Comparison of ENCODE assay signal across 8 cellular contexts in genomic region chr6:32128751-32129296, GRCh38. TPM values are rescaled to one million over a fixed set of nuclear protein-coding genes. Genes with fewer than 3 reads are reported as not detected.
A peak's percentile ranks its signal among the peaks of the same experiment; 100 is the strongest.
DNase-seq lines count a peak whose midpoint lies in the region; ATAC-seq and TF ChIP-seq lines count a peak whose summit lies in the region.

No MANE protein-coding gene starts in this region.

- H2AFZ ChIP-seq in HCT116 (ENCODE audit: low read depth, low read length, poor library complexity, severe bottlenecking) = no peak overlapping the region

- no peaks in the 10 kb centered on the region for H3K9me3 Mint-ChIP-seq in activated B cell treated with CpG ODN at 0.5 μM for 24 hours
- H3K9me3 Mint-ChIP-seq in glutamatergic neuron (ENCODE audit: unreplicated experiment) = peaks cover 12% of the 10 kb centered on the region

- no peaks in the 10 kb centered on the region for H3K27me3 ChIP-seq in HCT116 (ENCODE audit: insufficient read depth, low read length)

- ATAC-seq in HCT116 = no peak
- no peak for ATAC-seq in activated B cell treated with CpG ODN at 0.5 μM for 24 hours (ENCODE audit: low read depth)
- no peak for ATAC-seq in GM19023 (IDR thresholded peaks at IDR 0.05; ENCODE audit: unreplicated experiment)
- no peak for ATAC-seq in HG03460 (IDR thresholded peaks at IDR 0.05; ENCODE audit: unreplicated experiment)
- no peak for ATAC-seq in GM19395 (IDR thresholded peaks at IDR 0.05; ENCODE audit: unreplicated experiment)

- no peak for TF ChIP-seq POLR2A in HCT116 (IDR thresholded peaks at IDR 0.05; ENCODE audit: borderline replicate concordance, extremely low read depth, insufficient read depth, insufficient read length)

- intact Hi-C loops in HCT116 (cut with micrococcal nuclease) (no loop called here), activated B cell treated with CpG ODN at 0.5 μM for 24 hours (cut with micrococcal nuclease) (loop anchor here (1.0 to 5.0 kb wide), 4 partner anchors 61 to 1283 kb away; partner anchors contain the start of genes CSNK2B, EHMT2, LY6G5B and PBX2)

- H3K27me3 Mint-ChIP-seq in activated B cell treated with CpG ODN at 0.5 μM for 24 hours (no peaks in the 10 kb centered on the region), glutamatergic neuron (ENCODE audit: unreplicated experiment) (peaks cover 17% of the 10 kb centered on the region)

- no peaks in the 10 kb centered on the region for H3K9me2 ChIP-seq in HCT116 (ENCODE audit: insufficient read depth)

- H3K4me1 ChIP-seq in HCT116 (ENCODE audit: control insufficient read depth in 1 of 2, insufficient read depth in 2 of 2, low read length in 2 of 2) = peaks cover 24 to 31% of the 10 kb centered on the region in 2 experiments

- TF ChIP-seq CTCF in HCT116 (IDR thresholded peaks at IDR 0.05 in 2 of 3, conservative IDR thresholded peaks at IDR 0.05 in 1 of 3; ENCODE audit: borderline replicate concordance in 1 of 3, insufficient read depth in 1 of 3, low read depth in 2 of 3, low read length in 2 of 3) = no peak
- no peak for TF ChIP-seq CTCF in activated B cell treated with CpG ODN at 0.5 μM for 24 hours (IDR thresholded peaks at IDR 0.05)
- TF ChIP-seq CTCF in glutamatergic neuron (IDR thresholded peaks at IDR 0.05; ENCODE audit: partially characterized antibody, unreplicated experiment) = no peak

- H3K4me2 ChIP-seq in HCT116 (ENCODE audit: low read length) = peak overlapping the region; percentile 86

- H3K4me1 Mint-ChIP-seq in activated B cell treated with CpG ODN at 0.5 μM for 24 hours = peaks cover 53% of the 10 kb centered on the region
- H3K4me1 Mint-ChIP-seq in glutamatergic neuron (ENCODE audit: low read depth, unreplicated experiment) = peaks cover 15% of the 10 kb centered on the region

- peaks cover 0 to 2% of the 10 kb centered on the region in 2 experiments; a peak in 1 of 4 replicates for H3K36me3 ChIP-seq in HCT116 (ENCODE audit: control insufficient read depth in 1 of 2, insufficient read depth in 2 of 2, low read length in 2 of 2)

- no TSS peak for BruUV-seq in HCT116 (replicated peaks; lab: Mats Ljungman, UMichigan)

- H3K9ac ChIP-seq in HCT116 (ENCODE audit: low read length) = peak overlapping the region; percentile 73

- peaks cover 40% of the 10 kb centered on the region for H3K36me3 Mint-ChIP-seq in activated B cell treated with CpG ODN at 0.5 μM for 24 hours (ENCODE audit: low read depth)
- peaks cover 6% of the 10 kb centered on the region for H3K36me3 Mint-ChIP-seq in glutamatergic neuron (ENCODE audit: unreplicated experiment)

- H3K27ac ChIP-seq in HCT116 (ENCODE audit: low read depth, low read length) = peak overlapping the region; percentile 92

- no peaks in the 10 kb centered on the region for H3K9me3 ChIP-seq in HCT116 (ENCODE audit: control insufficient read depth in 1 of 2, insufficient read depth in 1 of 2, low read depth in 1 of 2, low read length in 2 of 2)

- peak overlapping the region; percentile 99 for H3K4me3 Mint-ChIP-seq in activated B cell treated with CpG ODN at 0.5 μM for 24 hours
- peak overlapping the region; percentile 98 for H3K4me3 Mint-ChIP-seq in glutamatergic neuron (ENCODE audit: unreplicated experiment)

- no peaks in the 10 kb centered on the region for H4K20me1 ChIP-seq in HCT116 (ENCODE audit: insufficient read depth)

- peak overlapping the region; percentile 94 to 100 for H3K4me3 ChIP-seq in HCT116 (replicated peaks in 1 of 2; ENCODE audit: low read depth in 1 of 2, low read length in 2 of 2)
- H3K4me3 ChIP-seq in skeletal muscle cell (ENCODE audit: low read depth, low read length) = peak overlapping the region; percentile 80

- DNase-seq in HCT116 (ENCODE audit: low read depth, low spot score) (no peak), activated B cell treated with CpG ODN at 0.5 μM for 24 hours (no peak), glutamatergic neuron (no peak), skeletal muscle cell (ENCODE audit: low read depth) (no peak)
- DNase-seq in activated effector memory CD4-positive, alpha-beta T cell treated with anti-CD3 and anti-CD28 coated beads, Interleukin-2, amount 50 U/mL, for 16 hours = no peak

- RAD21 ChIA-PET in HCT116 (lab: Charles Lee; ENCODE audit: low non-redundant PET in 1 of 2, low total read pairs in 2 of 2, uncharacterized antibody in 2 of 2, unreplicated experiment in 2 of 2) = interaction anchor here (0.6 to 1.9 kb wide), 3 partner anchors 10 to 67 kb away, joined by 3 to 4 read pairs (median 4); no protein-coding TSS in a partner anchor

- TF ChIP-seq RAD21 in HCT116 (IDR thresholded peaks at IDR 0.05; ENCODE audit: low read depth) = no peak

- peaks cover 27% of the 10 kb centered on the region for H3K79me2 ChIP-seq in HCT116 (ENCODE audit: insufficient read depth, low read length)

- CTCF ChIA-PET in HCT116 (lab: Charles Lee) (interaction anchor here (0.7 to 2.0 kb wide), 5 partner anchors 10 to 67 kb away, joined by 3 to 18 read pairs (median 7); no protein-coding TSS in a partner anchor), activated B cell treated with CpG ODN at 0.5 μM for 24 hours (lab: Charles Lee) (interaction anchor here (1.0 to 4.3 kb wide), 4 partner anchors 11 to 710 kb away, joined by 3 to 28 read pairs (median 4); partner anchors contain the start of gene TAP2)

- POLR2A ChIA-PET in HCT116 (lab: Charles Lee) (interaction anchor here (0.5 to 1.9 kb wide), 7 partner anchors 14 to 850 kb away, joined by 3 to 10 read pairs (median 5); no protein-coding TSS in a partner anchor), activated B cell treated with CpG ODN at 0.5 μM for 24 hours (lab: Charles Lee) (interaction anchor here (0.5 to 4.3 kb wide), 12 partner anchors 10 to 843 kb away, joined by 3 to 59 read pairs (median 5); partner anchors contain the start of genes AGPAT1, DXO, GPSM3 and PBX2)

- H3K27ac Mint-ChIP-seq in activated B cell treated with CpG ODN at 0.5 μM for 24 hours (peak overlapping the region; percentile 95), glutamatergic neuron (ENCODE audit: unreplicated experiment) (peak overlapping the region; percentile 43)

TF ChIP-seq in HCT116, 20 proteins besides CTCF, POLR2A, EP300 and RAD21 (continues in another document):
- TF ChIP-seq, protein P1, sequence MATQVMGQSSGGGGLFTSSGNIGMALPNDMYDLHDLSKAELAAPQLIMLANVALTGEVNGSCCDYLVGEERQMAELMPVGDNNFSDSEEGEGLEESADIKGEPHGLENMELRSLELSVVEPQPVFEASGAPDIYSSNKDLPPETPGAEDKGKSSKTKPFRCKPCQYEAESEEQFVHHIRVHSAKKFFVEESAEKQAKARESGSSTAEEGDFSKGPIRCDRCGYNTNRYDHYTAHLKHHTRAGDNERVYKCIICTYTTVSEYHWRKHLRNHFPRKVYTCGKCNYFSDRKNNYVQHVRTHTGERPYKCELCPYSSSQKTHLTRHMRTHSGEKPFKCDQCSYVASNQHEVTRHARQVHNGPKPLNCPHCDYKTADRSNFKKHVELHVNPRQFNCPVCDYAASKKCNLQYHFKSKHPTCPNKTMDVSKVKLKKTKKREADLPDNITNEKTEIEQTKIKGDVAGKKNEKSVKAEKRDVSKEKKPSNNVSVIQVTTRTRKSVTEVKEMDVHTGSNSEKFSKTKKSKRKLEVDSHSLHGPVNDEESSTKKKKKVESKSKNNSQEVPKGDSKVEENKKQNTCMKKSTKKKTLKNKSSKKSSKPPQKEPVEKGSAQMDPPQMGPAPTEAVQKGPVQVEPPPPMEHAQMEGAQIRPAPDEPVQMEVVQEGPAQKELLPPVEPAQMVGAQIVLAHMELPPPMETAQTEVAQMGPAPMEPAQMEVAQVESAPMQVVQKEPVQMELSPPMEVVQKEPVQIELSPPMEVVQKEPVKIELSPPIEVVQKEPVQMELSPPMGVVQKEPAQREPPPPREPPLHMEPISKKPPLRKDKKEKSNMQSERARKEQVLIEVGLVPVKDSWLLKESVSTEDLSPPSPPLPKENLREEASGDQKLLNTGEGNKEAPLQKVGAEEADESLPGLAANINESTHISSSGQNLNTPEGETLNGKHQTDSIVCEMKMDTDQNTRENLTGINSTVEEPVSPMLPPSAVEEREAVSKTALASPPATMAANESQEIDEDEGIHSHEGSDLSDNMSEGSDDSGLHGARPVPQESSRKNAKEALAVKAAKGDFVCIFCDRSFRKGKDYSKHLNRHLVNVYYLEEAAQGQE (IDR thresholded peaks at IDR 0.05; ENCODE audit: low read depth) = no peak
- TF ChIP-seq YY1 (IDR thresholded peaks at IDR 0.05; ENCODE audit: extremely low read depth, insufficient replicate concordance, low read depth, low read length) (no peak), MAX (IDR thresholded peaks at IDR 0.05) (no peak), ZFX (IDR thresholded peaks at IDR 0.05) (no peak), EZH2phosphoT487 (IDR thresholded peaks at IDR 0.05; ENCODE audit: borderline replicate concordance) (no peak), POLR2AphosphoS5 (IDR thresholded peaks at IDR 0.05; ENCODE audit: low read depth, low read length) (no peak), EZH2 (IDR thresholded peaks at IDR 0.05) (no peak), CEBPB (IDR thresholded peaks at IDR 0.05; ENCODE audit: low read depth) (no peak), SP1 (IDR thresholded peaks at IDR 0.05; ENCODE audit: low read depth) (no peak), FOSL1 (IDR thresholded peaks at IDR 0.05; ENCODE audit: low read depth) (no peak)

RNA-seq across cellular contexts. Expression of gene ATF6B, which starts 0.8 kb away (rescaled TPM):
- 63.9 TPM for total RNA-seq in HCT116 (2021; ENCODE audit: unreplicated experiment)
- polyA plus RNA-seq in HCT116 (2012) = 55.7 and 75.2 TPM in 2 replicates
- 144 and 148 TPM in 2 replicates for total RNA-seq in activated B cell treated with CpG ODN at 0.5 μM for 24 hours
- 79.5 TPM for total RNA-seq in glutamatergic neuron (ENCODE audit: unreplicated experiment)

RNA-seq across cellular contexts. Expression of gene FKBPL, which starts 1.3 kb away (rescaled TPM):
- total RNA-seq in HCT116 (2021; ENCODE audit: unreplicated experiment) (11.2 TPM), activated B cell treated with CpG ODN at 0.5 μM for 24 hours (4.1 and 4.4 TPM in 2 replicates), glutamatergic neuron (ENCODE audit: unreplicated experiment) (4.7 TPM)
- polyA plus RNA-seq in HCT116 (2012) = 8.8 and 12.2 TPM in 2 replicates

RNA-seq across cellular contexts. Expression of gene TNXB, which starts 19.7 kb away (rescaled TPM):
- total RNA-seq in HCT116 (2021; ENCODE audit: unreplicated experiment) (8.5 TPM), activated B cell treated with CpG ODN at 0.5 μM for 24 hours (5.9 and 12.4 TPM in 2 replicates), glutamatergic neuron (ENCODE audit: unreplicated experiment) (6.0 TPM)
- 4.7 and 7.1 TPM in 2 replicates for polyA plus RNA-seq in HCT116 (2012)

RNA-seq across cellular contexts. Expression of gene PRRT1, which starts 22.9 kb away (rescaled TPM):
- total RNA-seq in HCT116 (2021; ENCODE audit: unreplicated experiment) = 6.1 TPM
- 4.0 and 4.8 TPM in 2 replicates for polyA plus RNA-seq in HCT116 (2012)
- total RNA-seq in activated B cell treated with CpG ODN at 0.5 μM for 24 hours = not detected in 2 replicates
- 5.1 TPM for total RNA-seq in glutamatergic neuron (ENCODE audit: unreplicated experiment)

RNA-seq across cellular contexts. Expression of gene PPT2, which starts 25.1 kb away (rescaled TPM):
- total RNA-seq in HCT116 (2021; ENCODE audit: unreplicated experiment) (21.0 TPM), activated B cell treated with CpG ODN at 0.5 μM for 24 hours (1.8 and 3.0 TPM in 2 replicates), glutamatergic neuron (ENCODE audit: unreplicated experiment) (55.1 TPM)
- polyA plus RNA-seq in HCT116 (2012) = 12.8 and 16.4 TPM in 2 replicates
